In the genomic region with DNA sequence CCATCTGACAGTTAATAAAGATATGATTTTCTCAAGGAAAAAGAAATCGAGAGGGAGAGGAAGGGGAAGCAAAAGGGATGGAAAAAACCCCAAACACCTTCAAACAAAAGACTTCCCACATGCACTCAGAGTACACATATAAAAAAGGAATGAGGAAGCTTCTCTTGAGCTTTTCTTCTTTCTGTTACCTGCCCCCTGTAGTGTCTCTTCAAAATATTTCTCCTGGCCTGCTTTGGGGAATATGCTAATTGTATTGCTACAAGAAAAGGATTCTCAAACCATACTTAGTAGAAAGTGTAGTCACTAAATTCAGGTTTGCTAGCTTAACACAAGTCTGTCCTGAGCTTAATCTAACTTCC, we compare ENCODE assay signal across 14 cellular contexts. TPM values are rescaled to one million over a fixed set of nuclear protein-coding genes. Genes with fewer than 3 reads are reported as not detected.
DNase-seq lines count a peak whose midpoint lies in the region; ATAC-seq lines count a peak whose summit lies in the region.
"Had no signal": no experiment of that assay in that cellular context is flagged by ENCODE, and none has a peak within 500 bp of the region (broad histone marks: within the 10 kb centered on the region; RNA-seq: fewer than 3 reads in every experiment).

No MANE protein-coding gene starts in this region.

- ATAC-seq in HG03571 (IDR thresholded peaks at IDR 0.05; ENCODE audit: unreplicated experiment), result peak; percentile 10
- ATAC-seq: upper lobe of right lung had no signal

- H3K4me3 ChIP-seq in H7 (ENCODE audit: insufficient read depth, low read depth, low read length), result no peak overlapping the region
- H3K4me3 ChIP-seq in neuronal stem cell (ENCODE audit: low read length in 2 of 2), result no peak overlapping the region
- H3K4me3 ChIP-seq in CD8-positive, alpha-beta memory T cell (ENCODE audit: low read length), result no peak overlapping the region
- H3K4me3 ChIP-seq: coronary artery, upper lobe of right lung had no signal

- H3K36me3 ChIP-seq in H7 (replicated peaks; ENCODE audit: control insufficient read depth, insufficient read depth, low read length) (peaks cover 2% of the 10 kb centered on the region), neuronal stem cell (replicated peaks in 1 of 2; ENCODE audit: control insufficient read depth in 2 of 2, insufficient read depth in 2 of 2, low read length in 2 of 2) (peaks cover 8 to 91% of the 10 kb centered on the region in 2 donors)
- no peaks in the 10 kb centered on the region for H3K36me3 ChIP-seq in CD8-positive, alpha-beta memory T cell (ENCODE audit: insufficient read depth, low read length)
- H3K36me3 ChIP-seq: upper lobe of right lung had no signal

- H3K27me3 ChIP-seq in H7 (ENCODE audit: control insufficient read depth, insufficient read depth, low read length), result no peaks in the 10 kb centered on the region
- no peaks in the 10 kb centered on the region for H3K27me3 ChIP-seq in neuronal stem cell (ENCODE audit: control insufficient read depth in 3 of 3, insufficient read depth in 3 of 3, low read depth in 1 of 3, low read length in 3 of 3)
- H3K27me3 ChIP-seq in CD8-positive, alpha-beta memory T cell (ENCODE audit: insufficient read depth, low read length, poor library complexity, severe bottlenecking), result no peaks in the 10 kb centered on the region
- H3K27me3 ChIP-seq: upper lobe of right lung had no signal

- peaks cover 12% of the 10 kb centered on the region for H3K4me1 Mint-ChIP-seq in activated CD4-positive, alpha-beta T cell treated with anti-CD3 and anti-CD28 coated beads, Interleukin-2, amount 10 ng/mL, durations not matched to agents 24 days and 14 days
- peaks cover 15% of the 10 kb centered on the region for H3K4me1 Mint-ChIP-seq in activated CD4-positive, alpha-beta T cell treated with anti-CD3 and anti-CD28 coated beads, Interleukin-2, amount 10 ng/mL, durations not matched to agents 7 days and 5 days
- H3K4me1 Mint-ChIP-seq in CD8-positive, alpha-beta memory T cell, result peaks cover 7 to 10% (median 10%) of the 10 kb centered on the region in 3 donors

- H3K4me1 ChIP-seq in neuronal stem cell (ENCODE audit: control insufficient read depth in 2 of 2, insufficient read depth in 1 of 2, low read depth in 1 of 2, low read length in 2 of 2), result peaks cover 2 to 9% of the 10 kb centered on the region in 2 donors
- H3K4me1 ChIP-seq in CD8-positive, alpha-beta memory T cell (ENCODE audit: insufficient read depth, low read length), result no peaks in the 10 kb centered on the region
- H3K4me1 ChIP-seq: upper lobe of right lung had no signal

- peak; percentile 25 for DNase-seq in activated CD4-positive, alpha-beta T cell treated with anti-CD3 and anti-CD28 coated beads, Interleukin-2, amount 10 ng/mL, durations not matched to agents 24 days and 14 days
- no peak for DNase-seq in activated CD4-positive, alpha-beta T cell treated with anti-CD3 and anti-CD28 coated beads, Interleukin-2, amount 10 ng/mL, durations not matched to agents 7 days and 5 days
- peak; percentile 23 for DNase-seq in H7
- no peak for DNase-seq in neuronal stem cell (ENCODE audit: low spot score)
- DNase-seq in DMS114 treated with DMSO at 0.1 percent for 48 hours (lab: John Stamatoyannopoulos, UW; ENCODE audit: unreplicated experiment), result no peak
- DNase-seq in CD8-positive, alpha-beta memory T cell, result no peak
- no peak for DNase-seq in RPMI8226
- DNase-seq: amniotic stem cell, NCI-H1048, NCI-H446 treated with DMSO at 0.1 percent for 48 hours, posterior cingulate gyrus, upper lobe of right lung had no signal

- no peak overlapping the region for H2BK5ac ChIP-seq in neuronal stem cell (ENCODE audit: low read length)

- CTCF ChIA-PET in activated CD4-positive, alpha-beta T cell treated with anti-CD3 and anti-CD28 coated beads, Interleukin-2, amount 10 ng/mL, durations not matched to agents 7 days and 5 days (lab: Charles Lee), result interaction anchor here (0.9 to 1.0 kb wide), 2 partner anchors 43 to 380 kb away, joined by 3 read pairs; no protein-coding TSS in a partner anchor
- CTCF ChIA-PET in CD8-positive, alpha-beta memory T cell (lab: Charles Lee), result interaction anchor here (1.5 kb wide), 1 partner anchor 246 kb away, joined by 3 read pairs; no protein-coding TSS in a partner anchor

- no peaks in the 10 kb centered on the region for H3K9me3 Mint-ChIP-seq in activated CD4-positive, alpha-beta T cell treated with anti-CD3 and anti-CD28 coated beads, Interleukin-2, amount 10 ng/mL, durations not matched to agents 24 days and 14 days
- no peaks in the 10 kb centered on the region for H3K9me3 Mint-ChIP-seq in activated CD4-positive, alpha-beta T cell treated with anti-CD3 and anti-CD28 coated beads, Interleukin-2, amount 10 ng/mL, durations not matched to agents 7 days and 5 days
- no peaks in the 10 kb centered on the region for H3K9me3 Mint-ChIP-seq in CD8-positive, alpha-beta memory T cell

- no peak overlapping the region for H2BK15ac ChIP-seq in neuronal stem cell (ENCODE audit: low read length)

- H3K4me2 ChIP-seq in neuronal stem cell (ENCODE audit: insufficient read depth, low read length, poor library complexity, severe bottlenecking), result no peak overlapping the region

- H4K91ac ChIP-seq in neuronal stem cell (ENCODE audit: low read depth, low read length, poor library complexity), result no peak overlapping the region

- no peak overlapping the region for H3K27ac ChIP-seq in neuronal stem cell (replicated peaks; ENCODE audit: low read length)
- H3K27ac ChIP-seq in CD8-positive, alpha-beta memory T cell (ENCODE audit: low read depth, low read length), result no peak overlapping the region
- H3K27ac ChIP-seq: coronary artery, upper lobe of right lung had no signal

- H2BK12ac ChIP-seq in neuronal stem cell (ENCODE audit: low read length), result no peak overlapping the region

- no peaks in the 10 kb centered on the region for H3K9me3 ChIP-seq in neuronal stem cell (replicated peaks in 1 of 2; ENCODE audit: control insufficient read depth in 2 of 2, insufficient read depth in 1 of 2, low read depth in 1 of 2, low read length in 2 of 2)
- H3K9me3 ChIP-seq in CD8-positive, alpha-beta memory T cell (ENCODE audit: low read length), result no peaks in the 10 kb centered on the region
- H3K9me3 ChIP-seq: upper lobe of right lung had no signal

- no peak overlapping the region for H3K9ac ChIP-seq in neuronal stem cell (ENCODE audit: low read depth, low read length, poor library complexity)

- no peaks in the 10 kb centered on the region for H3K79me1 ChIP-seq in neuronal stem cell (ENCODE audit: low read depth, low read length)

- no peak overlapping the region for H3K27ac Mint-ChIP-seq in activated CD4-positive, alpha-beta T cell treated with anti-CD3 and anti-CD28 coated beads, Interleukin-2, amount 10 ng/mL, durations not matched to agents 24 days and 14 days
- H3K27ac Mint-ChIP-seq in activated CD4-positive, alpha-beta T cell treated with anti-CD3 and anti-CD28 coated beads, Interleukin-2, amount 10 ng/mL, durations not matched to agents 7 days and 5 days, result no peak overlapping the region
- H3K27ac Mint-ChIP-seq in CD8-positive, alpha-beta memory T cell, result peak overlapping the region in 3 of 8 donors; percentile 9 to 53 (median 43)

- H3K4me3 Mint-ChIP-seq in activated CD4-positive, alpha-beta T cell treated with anti-CD3 and anti-CD28 coated beads, Interleukin-2, amount 10 ng/mL, durations not matched to agents 24 days and 14 days, result no peak overlapping the region
- H3K4me3 Mint-ChIP-seq in activated CD4-positive, alpha-beta T cell treated with anti-CD3 and anti-CD28 coated beads, Interleukin-2, amount 10 ng/mL, durations not matched to agents 7 days and 5 days, result no peak overlapping the region
- H3K4me3 Mint-ChIP-seq in CD8-positive, alpha-beta memory T cell, result peak overlapping the region in 1 of 7 donors; percentile 12

- H2BK120ac ChIP-seq in neuronal stem cell (ENCODE audit: low read depth, low read length), result no peak overlapping the region

- peak overlapping the region; percentile 49 for H2AFZ ChIP-seq in neuronal stem cell (ENCODE audit: low read length)

- peaks cover 20% of the 10 kb centered on the region for H3K36me3 Mint-ChIP-seq in activated CD4-positive, alpha-beta T cell treated with anti-CD3 and anti-CD28 coated beads, Interleukin-2, amount 10 ng/mL, durations not matched to agents 24 days and 14 days (ENCODE audit: low read depth)
- H3K36me3 Mint-ChIP-seq in activated CD4-positive, alpha-beta T cell treated with anti-CD3 and anti-CD28 coated beads, Interleukin-2, amount 10 ng/mL, durations not matched to agents 7 days and 5 days (ENCODE audit: low read depth), result peaks cover 29% of the 10 kb centered on the region
- H3K36me3 Mint-ChIP-seq in CD8-positive, alpha-beta memory T cell, result no peaks in the 10 kb centered on the region

- no peaks in the 10 kb centered on the region for H3K27me3 Mint-ChIP-seq in activated CD4-positive, alpha-beta T cell treated with anti-CD3 and anti-CD28 coated beads, Interleukin-2, amount 10 ng/mL, durations not matched to agents 24 days and 14 days
- H3K27me3 Mint-ChIP-seq in activated CD4-positive, alpha-beta T cell treated with anti-CD3 and anti-CD28 coated beads, Interleukin-2, amount 10 ng/mL, durations not matched to agents 7 days and 5 days, result no peaks in the 10 kb centered on the region
- H3K27me3 Mint-ChIP-seq in CD8-positive, alpha-beta memory T cell, result peaks cover 0 to 4% of the 10 kb centered on the region in 2 donors

- no peak overlapping the region for H3K18ac ChIP-seq in neuronal stem cell (ENCODE audit: low read length)

- no CpG with 5 or more reads among the region's 1 CpG for WGBS in neuronal stem cell (ENCODE audit: extremely low coverage in 2 of 2, insufficient read length in 2 of 2, insufficient replicate concordance in 1 of 2), 2 donors

- H2AK5ac ChIP-seq in neuronal stem cell (ENCODE audit: low read depth, low read length), result no peak overlapping the region

- intact Hi-C loops in activated CD4-positive, alpha-beta T cell treated with anti-CD3 and anti-CD28 coated beads, Interleukin-2, amount 10 ng/mL, durations not matched to agents 24 days and 14 days (cut with micrococcal nuclease), result no loop called here

- POLR2A ChIA-PET in activated CD4-positive, alpha-beta T cell treated with anti-CD3 and anti-CD28 coated beads, Interleukin-2, amount 10 ng/mL, durations not matched to agents 7 days and 5 days (lab: Charles Lee), result no interaction called here
- POLR2A ChIA-PET in CD8-positive, alpha-beta memory T cell (lab: Charles Lee), result no interaction called here

- no peak overlapping the region for H3K4ac ChIP-seq in neuronal stem cell (ENCODE audit: low read length)

- H4K8ac ChIP-seq in neuronal stem cell (ENCODE audit: low read depth, low read length), result no peak overlapping the region

- no peak overlapping the region for H3K14ac ChIP-seq in neuronal stem cell (ENCODE audit: low read length)

- H3K23ac ChIP-seq in neuronal stem cell (ENCODE audit: low read depth, low read length, poor library complexity), result no peak overlapping the region

RNA-seq across cellular contexts. Expression of a gene that starts 58.7 kb away (rescaled TPM):
- 11.5 and 11.6 TPM in 2 replicates for total RNA-seq in activated CD4-positive, alpha-beta T cell treated with anti-CD3 and anti-CD28 coated beads, Interleukin-2, amount 10 ng/mL, durations not matched to agents 24 days and 14 days
- total RNA-seq in activated CD4-positive, alpha-beta T cell treated with anti-CD3 and anti-CD28 coated beads, Interleukin-2, amount 10 ng/mL, durations not matched to agents 7 days and 5 days, result 10 to 100 TPM; 31.6 to 34.6 TPM
- 16.3 and 26.9 TPM in 2 replicates for total RNA-seq in H7 (2014; rRNA removed; shearing (Covaris generic))
- polyA plus RNA-seq in neuronal stem cell (2013, experiment 1 of 2), result 21.2 TPM
- 20.7 TPM for polyA plus RNA-seq in neuronal stem cell (2013, experiment 2 of 2)
- 1 to 10 TPM; 9.3 TPM for total RNA-seq in CD8-positive, alpha-beta memory T cell
- not detected for polyA plus RNA-seq in CD8-positive, alpha-beta memory T cell

Comparison
In these comparisons a context has a peak if more than half of its experiments do, and no peak if none do; other contexts are left out.
1. DNase-seq: peak in activated CD4-positive, alpha-beta T cell treated with anti-CD3 and anti-CD28 coated beads, Interleukin-2, amount 10 ng/mL, durations not matched to agents 24 days and 14 days (single experiment) and H7 (single experiment); none in activated CD4-positive, alpha-beta T cell treated with anti-CD3 and anti-CD28 coated beads, Interleukin-2, amount 10 ng/mL, durations not matched to agents 7 days and 5 days (single experiment), neuronal stem cell (single experiment), DMS114 treated with DMSO at 0.1 percent for 48 hours (single experiment), CD8-positive, alpha-beta memory T cell (0 of 5) and RPMI8226 (single experiment).